In genomic region chr1:205767248-205767647, GRCh38 we compare ENCODE assay signal across 14 cellular contexts.
"Had no signal": no experiment of that assay in that cellular context is flagged by ENCODE, and none has a peak within 500 bp of the region (broad histone marks: within the 10 kb centered on the region; RNA-seq: fewer than 3 reads in every experiment).

No MANE protein-coding gene starts in this region.

- H3K9me3 ChIP-seq: adrenal gland, pancreas, transverse colon, vagina had no signal

- H3K4me3 Mint-ChIP-seq: activated CD4-positive, alpha-beta T cell treated with anti-CD3 and anti-CD28 coated beads, Interleukin-2, amount 10 ng/mL, durations not matched to agents 7 days and 5 days; stimulated activated naive B cell treated with anti-CD40 and anti-IgM and Interleukin-4, amounts not matched to agents 10 μg/mL and 1 μg/mL and 100 μg/mL, for 72 hours; T-helper 1 cell treated with Interleukin-12 subunit alpha and Interleukin-12 subunit beta and Interleukin-4 antibody, amounts not matched to agents 30 μg/mL and 1 μg/mL, for 36 hours; WTC11 had no signal

- H3K36me3 ChIP-seq: pancreas, transverse colon, vagina had no signal

- H3K36me3 Mint-ChIP-seq: WTC11 had no signal

- ATAC-seq: esophagus mucosa; stimulated activated naive B cell treated with anti-CD40 and anti-IgM and Interleukin-4, amounts not matched to agents 10 μg/mL and 1 μg/mL and 100 μg/mL, for 72 hours; WTC11 had no signal

- H3K27ac Mint-ChIP-seq: activated CD4-positive, alpha-beta T cell treated with anti-CD3 and anti-CD28 coated beads, Interleukin-2, amount 10 ng/mL, durations not matched to agents 7 days and 5 days; stimulated activated naive B cell treated with anti-CD40 and anti-IgM and Interleukin-4, amounts not matched to agents 10 μg/mL and 1 μg/mL and 100 μg/mL, for 72 hours; T-helper 1 cell treated with Interleukin-12 subunit alpha and Interleukin-12 subunit beta and Interleukin-4 antibody, amounts not matched to agents 30 μg/mL and 1 μg/mL, for 36 hours; WTC11 had no signal

- DNase-seq: activated CD4-positive, alpha-beta T cell treated with anti-CD3 and anti-CD28 coated beads, Interleukin-2, amount 10 ng/mL, durations not matched to agents 7 days and 5 days; activated naive CD4-positive, alpha-beta T cell treated with Interleukin-2 at 50 U/mL for 16 hours; activated T-cell treated with anti-CD3 and anti-CD28 coated beads for 4 hours; adrenal gland; islet precursor cell; pancreas; stimulated activated CD4-positive, alpha-beta T cell treated with anti-CD3 and anti-CD28 coated beads, Interleukin-2, amount 100 ng/mL, for 48 hours; stimulated activated naive B cell treated with anti-CD40 and anti-IgM and Interleukin-4, amounts not matched to agents 10 μg/mL and 1 μg/mL and 100 μg/mL, for 72 hours; substantia nigra; transverse colon had no signal

- H3K4me1 Mint-ChIP-seq: WTC11 had no signal

- H3K27ac ChIP-seq: adrenal gland, pancreas, transverse colon, vagina had no signal

- H3K9me3 Mint-ChIP-seq: activated CD4-positive, alpha-beta T cell treated with anti-CD3 and anti-CD28 coated beads, Interleukin-2, amount 10 ng/mL, durations not matched to agents 7 days and 5 days; stimulated activated naive B cell treated with anti-CD40 and anti-IgM and Interleukin-4, amounts not matched to agents 10 μg/mL and 1 μg/mL and 100 μg/mL, for 72 hours; T-helper 1 cell treated with Interleukin-12 subunit alpha and Interleukin-12 subunit beta and Interleukin-4 antibody, amounts not matched to agents 30 μg/mL and 1 μg/mL, for 36 hours; WTC11 had no signal

- H3K4me1 ChIP-seq: adrenal gland, pancreas, transverse colon, vagina had no signal

- H3K4me3 ChIP-seq: adrenal gland, pancreas, transverse colon, vagina had no signal

- H3K27me3 Mint-ChIP-seq: activated CD4-positive, alpha-beta T cell treated with anti-CD3 and anti-CD28 coated beads, Interleukin-2, amount 10 ng/mL, durations not matched to agents 7 days and 5 days; stimulated activated naive B cell treated with anti-CD40 and anti-IgM and Interleukin-4, amounts not matched to agents 10 μg/mL and 1 μg/mL and 100 μg/mL, for 72 hours had no signal

- H3K27me3 ChIP-seq: adrenal gland, pancreas, transverse colon, vagina had no signal
